Comparison of ENCODE assay signal across 1 cellular context in genomic region chr14:79098324-79098723, GRCh38.
TF ChIP-seq lines count a peak whose summit lies in the region.

No MANE protein-coding gene starts in this region.

TF ChIP-seq in SK-N-SH, 30 proteins besides CTCF, POLR2A, EP300 and RAD21 (continued from another document):
- TF ChIP-seq TAF1 (IDR thresholded peaks at IDR 0.05; ENCODE audit: borderline replicate concordance, low read depth, low read length) (no peak), RXRA (IDR thresholded peaks at IDR 0.05; ENCODE audit: borderline replicate concordance, low read depth) (no peak), NRF1 (IDR thresholded peaks at IDR 0.05; ENCODE audit: low read depth, low read length) (no peak), USF1 (IDR thresholded peaks at IDR 0.05; ENCODE audit: borderline replicate concordance, low read depth) (no peak), RFX5 (IDR thresholded peaks at IDR 0.05; ENCODE audit: low read length) (no peak), MXI1 (IDR thresholded peaks at IDR 0.05; ENCODE audit: low read depth, low read length) (no peak), NFIC (IDR thresholded peaks at IDR 0.05; ENCODE audit: borderline replicate concordance) (no peak), GATA2 (CRISPR knock-in tag; IDR thresholded peaks at IDR 0.05) (no peak), ZBTB33 (IDR thresholded peaks at IDR 0.05; ENCODE audit: borderline replicate concordance, low read depth) (no peak), RCOR1 (IDR thresholded peaks at IDR 0.05; ENCODE audit: low read length) (no peak)
